In the genomic region with DNA sequence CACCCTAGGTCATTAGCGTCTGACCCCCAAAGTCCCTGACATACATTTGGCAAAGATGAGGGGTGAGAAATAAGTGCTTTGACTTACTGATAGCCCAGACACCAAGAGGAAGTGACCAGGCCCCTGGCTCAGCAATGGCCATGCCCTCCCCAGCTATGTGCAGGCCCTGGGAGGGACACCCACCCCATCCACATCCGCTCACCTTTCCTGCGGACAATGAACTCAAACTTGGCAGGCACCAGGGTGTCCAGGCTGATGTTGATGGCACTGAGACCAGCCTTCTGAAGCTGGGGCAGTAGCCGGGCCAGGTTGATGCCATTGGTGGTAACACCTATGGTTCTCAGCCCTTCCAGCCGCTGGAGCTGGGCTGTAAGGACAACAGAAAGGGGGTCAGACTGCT, we compare ENCODE assay signal across 24 cellular contexts.
"Had no signal": no experiment of that assay in that cellular context is flagged by ENCODE, and none has a peak within 500 bp of the region (broad histone marks: within the 10 kb centered on the region; RNA-seq: fewer than 3 reads in every experiment).

No MANE protein-coding gene starts in this region.

- H3K4me1 ChIP-seq: heart right ventricle, lower lobe of right lung, parathyroid adenoma, psoas muscle, suprapubic skin, tibial artery, uterus had no signal

- H3K4me2 ChIP-seq: hepatocyte had no signal

- H3K9me3 ChIP-seq: heart right ventricle, lower lobe of right lung, neutrophil, psoas muscle, suprapubic skin, thoracic aorta, tibial artery, uterus had no signal

- H2AFZ ChIP-seq: hepatocyte, parathyroid adenoma had no signal

- H3K4me3 ChIP-seq: heart right ventricle, hepatocyte, lower lobe of right lung, psoas muscle, skin epidermis, suprapubic skin, thoracic aorta, tibial artery, uterus had no signal

- DNase-seq: heart right ventricle; islet precursor cell; left ventricle myocardium superior; lower lobe of right lung; mammary epithelial cell; mesenchymal stem cell; midbrain; naive thymus-derived CD8-positive, alpha-beta T cell; occipital lobe; psoas muscle; stimulated activated CD4-positive, alpha-beta T cell treated with anti-CD3 and anti-CD28 coated beads, Interleukin-12 subunit alpha, Interleukin-12 subunit beta, amount 100 ng/mL, for 4 hours; stimulated activated CD4-positive, alpha-beta T cell treated with anti-CD3 and anti-CD28 coated beads, Interleukin-15, amount 100 ng/mL, for 24 hours; stimulated activated CD4-positive, alpha-beta T cell treated with anti-CD3 and anti-CD28 coated beads, Interleukin-2, amount 100 ng/mL, for 24 hours; stimulated activated CD4-positive, alpha-beta T cell treated with anti-CD3 and anti-CD28 coated beads, Interleukin-4, amount 100 ng/mL, for 1 hour; stimulated activated naive B cell treated with anti-CD40 and anti-IgM and Interleukin-4, amounts not matched to agents 10 μg/mL and 1 μg/mL and 100 μg/mL, for 72 hours; tibial artery; uterus had no signal

- ATAC-seq: heart right ventricle; left ventricle myocardium superior; lower lobe of right lung; naive thymus-derived CD8-positive, alpha-beta T cell; psoas muscle; sciatic nerve; stimulated activated naive B cell treated with anti-CD40 and anti-IgM and Interleukin-4, amounts not matched to agents 10 μg/mL and 1 μg/mL and 100 μg/mL, for 72 hours had no signal

- H3K27me3 ChIP-seq: heart right ventricle, hepatocyte, neutrophil, suprapubic skin, tibial artery, uterus had no signal

- H3K9ac ChIP-seq: parathyroid adenoma had no signal

- H3K27ac ChIP-seq: heart right ventricle, lower lobe of right lung, neutrophil, parathyroid adenoma, psoas muscle, skin epidermis, suprapubic skin, thoracic aorta, tibial artery, uterus had no signal

- H3K36me3 ChIP-seq: neutrophil, uterus had no signal
